In the genomic region with DNA sequence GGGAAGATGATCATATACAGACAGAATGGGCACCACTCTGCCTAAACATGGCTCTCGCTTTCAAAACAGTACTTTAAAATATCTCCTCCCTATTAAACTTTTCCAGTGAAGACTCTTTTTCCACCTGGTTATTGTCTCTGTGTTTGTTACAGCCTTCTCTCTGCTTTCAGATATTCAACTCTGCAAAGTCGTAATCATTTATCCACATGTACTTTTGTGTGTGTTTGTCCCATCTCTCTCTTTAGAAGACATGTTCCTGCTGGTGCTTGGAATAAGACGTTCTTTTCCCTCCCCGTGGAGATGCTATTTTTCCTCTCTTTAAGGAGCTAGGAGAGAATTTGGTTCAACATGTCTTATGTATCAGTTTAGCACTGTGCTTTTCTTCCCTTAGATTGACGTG, we compare ENCODE assay signal across 13 cellular contexts. TPM values are rescaled to one million over a fixed set of nuclear protein-coding genes. Genes with fewer than 3 reads are reported as not detected.
A peak's percentile ranks its signal among the peaks of the same experiment; 100 is the strongest.
DNase-seq lines count a peak whose midpoint lies in the region; ATAC-seq and TF ChIP-seq lines count a peak whose summit lies in the region.
"Had no signal": no experiment of that assay in that cellular context is flagged by ENCODE, and none has a peak within 500 bp of the region (broad histone marks: within the 10 kb centered on the region; RNA-seq: fewer than 3 reads in every experiment).

No MANE protein-coding gene starts in this region.

- no peaks in the 10 kb centered on the region for H3K27me3 Mint-ChIP-seq in activated naive CD4-positive, alpha-beta T cell treated with anti-CD3 and anti-CD28 coated beads, Interleukin-2, amount 10 ng/mL, durations not matched to agents 7 days and 5 days
- no peaks in the 10 kb centered on the region for H3K27me3 Mint-ChIP-seq in GM23338 (ENCODE audit: insufficient read depth, low read depth, poor library complexity)
- H3K27me3 Mint-ChIP-seq: CD8-positive, alpha-beta memory T cell had no signal

- H3K36me3 ChIP-seq in colonic mucosa (no peaks in the 10 kb centered on the region), gastroesophageal sphincter (no peaks in the 10 kb centered on the region), sigmoid colon (no peaks in the 10 kb centered on the region), GM23338 (ENCODE audit: insufficient read depth) (no peaks in the 10 kb centered on the region)
- H3K36me3 ChIP-seq: HAP-1 had no signal

- H3K27me3 ChIP-seq in colonic mucosa (no peaks in the 10 kb centered on the region), gastroesophageal sphincter (no peaks in the 10 kb centered on the region), sigmoid colon (no peaks in the 10 kb centered on the region), GM23338 (ENCODE audit: insufficient read depth) (no peaks in the 10 kb centered on the region)
- H3K27me3 ChIP-seq: BLaER1 had no signal

- CTCF ChIA-PET in activated naive CD4-positive, alpha-beta T cell treated with anti-CD3 and anti-CD28 coated beads, Interleukin-2, amount 10 ng/mL, durations not matched to agents 7 days and 5 days (lab: Charles Lee), result no interaction called here

- H3K9me3 Mint-ChIP-seq in activated naive CD4-positive, alpha-beta T cell treated with anti-CD3 and anti-CD28 coated beads, Interleukin-2, amount 10 ng/mL, durations not matched to agents 7 days and 5 days, result no peaks in the 10 kb centered on the region
- no peaks in the 10 kb centered on the region for H3K9me3 Mint-ChIP-seq in GM23338
- H3K9me3 Mint-ChIP-seq: CD8-positive, alpha-beta memory T cell had no signal

- H2AFZ ChIP-seq in GM23338, result no peak overlapping the region

- no peak overlapping the region for H3K4me3 Mint-ChIP-seq in activated naive CD4-positive, alpha-beta T cell treated with anti-CD3 and anti-CD28 coated beads, Interleukin-2, amount 10 ng/mL, durations not matched to agents 7 days and 5 days
- no peak overlapping the region for H3K4me3 Mint-ChIP-seq in GM23338
- H3K4me3 Mint-ChIP-seq: CD8-positive, alpha-beta memory T cell had no signal

- H3K9me2 ChIP-seq in GM23338 (ENCODE audit: insufficient read depth), result no peaks in the 10 kb centered on the region

- H3K4me3 ChIP-seq in colonic mucosa (no peak overlapping the region), gastroesophageal sphincter (no peak overlapping the region), sigmoid colon (peak overlapping the region in 1 of 4 donors; percentile 0), GM23338 (no peak overlapping the region)
- H3K4me3 ChIP-seq: BLaER1, HAP-1 had no signal

- no peak for TF ChIP-seq EP300 in gastroesophageal sphincter (IDR thresholded peaks at IDR 0.05)
- peak; percentile 62 to 93 (median 82) for TF ChIP-seq EP300 in sigmoid colon (IDR thresholded peaks at IDR 0.05)

- TF ChIP-seq CTCF in colonic mucosa (IDR thresholded peaks at IDR 0.05), result no peak
- TF ChIP-seq CTCF in gastroesophageal sphincter (IDR thresholded peaks at IDR 0.05), result no peak
- TF ChIP-seq CTCF in sigmoid colon (IDR thresholded peaks at IDR 0.05), result no peak
- TF ChIP-seq CTCF in GM23338 (conservative IDR thresholded peaks at IDR 0.05; ENCODE audit: low read depth in 2 of 2), result no peak

- no peak overlapping the region for H3K4me2 ChIP-seq in GM23338
- H3K4me2 ChIP-seq: BLaER1 had no signal

- no peak overlapping the region for H3K27ac Mint-ChIP-seq in activated naive CD4-positive, alpha-beta T cell treated with anti-CD3 and anti-CD28 coated beads, Interleukin-2, amount 10 ng/mL, durations not matched to agents 7 days and 5 days
- no peak overlapping the region for H3K27ac Mint-ChIP-seq in GM23338

- H3K9ac ChIP-seq in colonic mucosa (ENCODE audit: low read depth in 2 of 2, low read length in 2 of 2), result no peak overlapping the region
- H3K9ac ChIP-seq: BLaER1 had no signal

- H3K79me2 ChIP-seq in GM23338 (replicated peaks; ENCODE audit: insufficient read depth), result peaks cover 34% of the 10 kb centered on the region

- H3F3A ChIP-seq in GM23338 (replicated peaks; ENCODE audit: low read depth), result no peaks in the 10 kb centered on the region

- H3K36me3 Mint-ChIP-seq in activated naive CD4-positive, alpha-beta T cell treated with anti-CD3 and anti-CD28 coated beads, Interleukin-2, amount 10 ng/mL, durations not matched to agents 7 days and 5 days, result peaks cover 22% of the 10 kb centered on the region
- H3K36me3 Mint-ChIP-seq in GM23338 (ENCODE audit: low read depth), result no peaks in the 10 kb centered on the region

- H3K4me1 Mint-ChIP-seq in activated naive CD4-positive, alpha-beta T cell treated with anti-CD3 and anti-CD28 coated beads, Interleukin-2, amount 10 ng/mL, durations not matched to agents 7 days and 5 days, result peaks cover 8% of the 10 kb centered on the region
- peaks cover 5% of the 10 kb centered on the region for H3K4me1 Mint-ChIP-seq in GM23338

- ATAC-seq in gastroesophageal sphincter, result no peak
- no peak for ATAC-seq in GM23338
- ATAC-seq: HepG2 had no signal

- DNase-seq in colonic mucosa (no peak), sigmoid colon (no peak), 8988T (no peak), GM23338 (ENCODE audit: low spot score) (no peak)
- no peak for DNase-seq in activated naive CD4-positive, alpha-beta T cell treated with anti-CD3 and anti-CD28 coated beads, Interleukin-2, amount 10 ng/mL, durations not matched to agents 7 days and 5 days
- DNase-seq: CD8-positive, alpha-beta memory T cell; DND-41; GDM1 had no signal

- 24 to 34% methylated on average over 5 of the region's 5 CpGs for WGBS in gastroesophageal sphincter (ENCODE audit: low coverage in 1 of 2), 2 donors
- 72 to 75% methylated on average over 5 of the region's 5 CpGs for WGBS in sigmoid colon, 2 donors

- H3K27ac ChIP-seq in colonic mucosa (peak overlapping the region; percentile 1), gastroesophageal sphincter (peak overlapping the region; percentile 36 to 75 (median 68)), sigmoid colon (peak overlapping the region; percentile 50 to 90 (median 82)), GM23338 (ENCODE audit: low read depth) (no peak overlapping the region; the same call in 1 of the 2 replicates)
- H3K27ac ChIP-seq: BLaER1 had no signal

- no peak for TF ChIP-seq POLR2A in gastroesophageal sphincter (IDR thresholded peaks at IDR 0.05)
- TF ChIP-seq POLR2A in sigmoid colon (IDR thresholded peaks at IDR 0.05), result no peak

- intact Hi-C loops in colonic mucosa (cut with DNase I) (no loop called here), sigmoid colon (cut with DNase I) (loop anchor here (2.0 to 5.0 kb wide), 2 partner anchors 42 to 63 kb away; no protein-coding TSS in a partner anchor)

- H3K4me1 ChIP-seq in colonic mucosa (no peaks in the 10 kb centered on the region), gastroesophageal sphincter (peaks cover 15 to 69% (median 18%) of the 10 kb centered on the region in 3 donors), sigmoid colon (peaks cover 0 to 85% (median 67%) of the 10 kb centered on the region in 4 donors), GM23338 (ENCODE audit: insufficient read depth) (no peaks in the 10 kb centered on the region)
- H3K4me1 ChIP-seq: Caco-2, HAP-1 had no signal

- H3K9me3 ChIP-seq in colonic mucosa (no peaks in the 10 kb centered on the region), gastroesophageal sphincter (no peaks in the 10 kb centered on the region), sigmoid colon (no peaks in the 10 kb centered on the region)
- H3K9me3 ChIP-seq: BLaER1, Caco-2, HAP-1 had no signal

- H4K20me1 ChIP-seq in GM23338 (replicated peaks; ENCODE audit: insufficient read depth), result peaks cover 5% of the 10 kb centered on the region; the same call in 1 of the 2 replicates

TF ChIP-seq in GM23338, 12 proteins besides CTCF, POLR2A, EP300 and RAD21 (continues in another document):
- TF ChIP-seq ETS1 (IDR thresholded peaks at IDR 0.05) (no peak), EZH2phosphoT487 (IDR thresholded peaks at IDR 0.05; ENCODE audit: unreplicated experiment) (no peak), EZH2 (IDR thresholded peaks at IDR 0.05; ENCODE audit: low read depth, unreplicated experiment) (no peak)

RNA-seq across cellular contexts. Expression of gene ETV6, which starts 45.1 kb away (rescaled TPM):
- 10 to 100 TPM; 49.2 to 73.1 TPM for total RNA-seq in colonic mucosa
- total RNA-seq in gastroesophageal sphincter, result 10 to 100 TPM; 18.7 to 30.1 (median 21.1) TPM
- total RNA-seq in sigmoid colon, result 10 to 100 TPM; 15.7 to 35.2 (median 23.6) TPM
- polyA plus RNA-seq in sigmoid colon, result 10 to 100 TPM in 2 of 3 donors, 1 to 10 TPM in 1; 8.4 to 17.3 (median 13.4) TPM
- 11.9 and 15.1 TPM in 2 replicates for total RNA-seq in GM23338 (2014; rRNA removed; shearing (Covaris generic))
- polyA plus RNA-seq in GM23338 (2016; fragmentation: Nextera tagmentation; extraction: Ambion mirVana), result 6.1 and 7.5 TPM in 2 replicates
